10 cellular contexts compared by ENCODE assay signal in genomic region chr2:215784371-215784783, GRCh38.
DNase-seq lines count a peak whose midpoint lies in the region; ATAC-seq and TF ChIP-seq lines count a peak whose summit lies in the region.
"Had no signal": no experiment of that assay in that cellular context is flagged by ENCODE, and none has a peak within 500 bp of the region (broad histone marks: within the 10 kb centered on the region; RNA-seq: fewer than 3 reads in every experiment).

No MANE protein-coding gene starts in this region.

- ATAC-seq in GM21515 (IDR thresholded peaks at IDR 0.05; ENCODE audit: unreplicated experiment) = no peak

- 13% methylated on average over 3 of the region's 3 CpGs for WGBS in smooth muscle cell (ENCODE audit: low lambda C conversion rate)

- DNase-seq in GM04503 (ENCODE audit: low read depth) = peak; percentile 74
- peak; percentile 28 for DNase-seq in astrocyte of the cerebellum (ENCODE audit: low read depth)
- DNase-seq in left ventricle myocardium inferior = no peak
- DNase-seq in smooth muscle cell (lab: John Stamatoyannopoulos, UW; ENCODE audit: unreplicated experiment) = no peak
- no peak for DNase-seq in NCI-H1092 treated with DMSO at 0.1 percent for 48 hours (lab: John Stamatoyannopoulos, UW)
- no peak for DNase-seq in putamen (ENCODE audit: low spot score)
- no peak for DNase-seq in activated effector memory CD4-positive, alpha-beta T cell treated with Interleukin-2 at 50 U/mL for 16 hours
- DNase-seq: activated CD4-positive, alpha-beta T cell treated with anti-CD3 and anti-CD28 coated beads, Interleukin-2, amount 50 U/mL, for 48 hours; NCI-H2227 treated with DMSO at 0.1 percent for 48 hours had no signal

- peak overlapping the region; percentile 74 for H3K4me2 ChIP-seq in smooth muscle cell

- H2AFZ ChIP-seq in smooth muscle cell (ENCODE audit: low read depth) = peak overlapping the region; percentile 6

- H3K36me3 ChIP-seq in left ventricle myocardium inferior (no peaks in the 10 kb centered on the region), smooth muscle cell (ENCODE audit: low read depth) (no peaks in the 10 kb centered on the region)

- H3K27me3 ChIP-seq in left ventricle myocardium inferior (ENCODE audit: low read depth) (no peaks in the 10 kb centered on the region), smooth muscle cell (ENCODE audit: low read depth) (no peaks in the 10 kb centered on the region)

- no peaks in the 10 kb centered on the region for H3K79me2 ChIP-seq in smooth muscle cell (ENCODE audit: low read depth)

- no peaks in the 10 kb centered on the region for H3F3A ChIP-seq in smooth muscle cell (ENCODE audit: low read depth)

- H3K4me3 ChIP-seq in astrocyte of the cerebellum (ENCODE audit: low read depth, low read length) (no peak overlapping the region), left ventricle myocardium inferior (no peak overlapping the region), smooth muscle cell (peak overlapping the region; percentile 18)

- H3K9me3 ChIP-seq in left ventricle myocardium inferior (replicated peaks) (peaks cover 7% of the 10 kb centered on the region), smooth muscle cell (replicated peaks; ENCODE audit: low read depth) (no peaks in the 10 kb centered on the region)

- H3K4me1 ChIP-seq in left ventricle myocardium inferior (peaks cover 10% of the 10 kb centered on the region), smooth muscle cell (ENCODE audit: low read depth) (peaks cover 11% of the 10 kb centered on the region)

- in situ Hi-C loops in astrocyte of the cerebellum (cut with HindIII; ENCODE audit: low sequenced_read_pairs) = no loop called here

- H3K27ac ChIP-seq in left ventricle myocardium inferior (replicated peaks) (peak overlapping the region; percentile 43), smooth muscle cell (ENCODE audit: low read depth) (peak overlapping the region; percentile 58)

- no peaks in the 10 kb centered on the region for H4K20me1 ChIP-seq in smooth muscle cell (ENCODE audit: low read depth)

- intact Hi-C loops in left ventricle myocardium inferior (cut with micrococcal nuclease) = no loop called here

- TF ChIP-seq CTCF in astrocyte of the cerebellum (IDR thresholded peaks at IDR 0.05; ENCODE audit: low read depth, low read length, missing control alignments) (no peak), left ventricle myocardium inferior (IDR thresholded peaks at IDR 0.05; ENCODE audit: borderline replicate concordance) (no peak), smooth muscle cell (IDR thresholded peaks at IDR 0.05; ENCODE audit: borderline replicate concordance, insufficient read depth, poor library complexity, severe bottlenecking) (no peak)

- H3K9ac ChIP-seq in smooth muscle cell (ENCODE audit: low read depth) = no peak overlapping the region

Comparison
In these comparisons a context has a peak if more than half of its experiments do, and no peak if none do; other contexts are left out.
1. DNase-seq: peak in GM04503 (single experiment) and astrocyte of the cerebellum (single experiment); none in left ventricle myocardium inferior (single experiment), smooth muscle cell (single experiment), NCI-H1092 treated with DMSO at 0.1 percent for 48 hours (single experiment), putamen (single experiment) and activated effector memory CD4-positive, alpha-beta T cell treated with Interleukin-2 at 50 U/mL for 16 hours (single experiment).